In the genomic region with DNA sequence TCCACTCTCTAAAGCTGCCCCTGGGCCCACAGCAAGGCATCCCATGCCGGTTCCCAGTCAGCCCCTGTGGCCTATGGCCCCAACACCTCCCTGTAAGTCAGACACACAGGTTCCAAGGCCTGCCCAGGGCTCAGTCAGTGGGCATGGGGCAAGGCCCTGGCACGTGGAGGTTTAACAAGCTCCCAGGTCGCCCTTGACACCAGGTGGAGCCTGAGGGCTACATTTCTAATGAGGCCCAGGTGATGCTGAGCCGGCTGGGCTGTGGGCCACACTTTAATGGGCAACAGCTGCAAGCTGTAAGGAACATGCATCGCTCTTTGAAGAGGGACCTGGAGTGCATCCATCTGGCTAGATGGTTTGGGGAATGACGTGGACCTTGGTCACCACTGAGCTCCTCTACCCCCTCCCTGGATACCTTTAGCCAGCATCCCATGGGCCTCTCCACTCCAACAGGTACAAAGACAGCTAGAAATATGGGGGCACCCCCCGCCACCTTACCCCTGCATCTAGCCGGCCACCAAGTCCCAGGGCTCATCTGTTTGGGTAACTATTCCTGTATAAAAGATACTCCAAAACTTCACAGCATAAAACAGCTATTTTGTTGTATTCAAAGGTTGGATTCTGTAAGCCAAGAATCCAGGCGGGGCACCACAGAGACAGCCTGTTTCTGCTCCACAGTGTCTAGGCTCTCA, we compare ENCODE assay signal across 12 cellular contexts.
DNase-seq lines count a peak whose midpoint lies in the region; ATAC-seq, FAIRE-seq and TF ChIP-seq lines count a peak whose summit lies in the region.
"Had no signal": no experiment of that assay in that cellular context is flagged by ENCODE, and none has a peak within 500 bp of the region (broad histone marks: within the 10 kb centered on the region; RNA-seq: fewer than 3 reads in every experiment).

No MANE protein-coding gene starts in this region.

- no peak overlapping the region for H3K27ac Mint-ChIP-seq in activated T-cell treated with anti-CD3 and anti-CD28 coated beads, Interleukin-2, amount 50 U/mL, for 24 hours
- H3K27ac Mint-ChIP-seq in osteocyte (ENCODE audit: unreplicated experiment) = no peak overlapping the region

- no peaks in the 10 kb centered on the region for H3K36me3 ChIP-seq in bronchial epithelial cell (ENCODE audit: control insufficient read depth, insufficient read depth, low read length)
- H3K36me3 ChIP-seq: ovary had no signal

- TF ChIP-seq CTCF in bronchial epithelial cell (IDR thresholded peaks at IDR 0.05; ENCODE audit: insufficient read depth, low read length, severe bottlenecking) (peak; percentile 13), osteocyte (IDR thresholded peaks at IDR 0.05) (no peak)

- peaks cover 4% of the 10 kb centered on the region for H3K27me3 ChIP-seq in bronchial epithelial cell (ENCODE audit: control insufficient read depth, insufficient read depth, low read length)
- H3K27me3 ChIP-seq: ovary had no signal

- no peak for ATAC-seq in GM18858 (IDR thresholded peaks at IDR 0.05; ENCODE audit: unreplicated experiment)
- ATAC-seq in GM19467 (IDR thresholded peaks at IDR 0.05; ENCODE audit: unreplicated experiment) = no peak
- ATAC-seq in HG02798 (IDR thresholded peaks at IDR 0.05; ENCODE audit: poor library complexity, unreplicated experiment) = no peak

- H3K4me3 Mint-ChIP-seq in activated T-cell treated with anti-CD3 and anti-CD28 coated beads, Interleukin-2, amount 50 U/mL, for 24 hours = no peak overlapping the region
- no peak overlapping the region for H3K4me3 Mint-ChIP-seq in osteocyte (ENCODE audit: unreplicated experiment)

- peaks cover 3% of the 10 kb centered on the region for H3K27me3 Mint-ChIP-seq in activated T-cell treated with anti-CD3 and anti-CD28 coated beads, Interleukin-2, amount 50 U/mL, for 24 hours
- peaks cover 7% of the 10 kb centered on the region for H3K27me3 Mint-ChIP-seq in osteocyte (ENCODE audit: unreplicated experiment)

- peak; percentile 25 for DNase-seq in activated T-cell treated with anti-CD3 and anti-CD28 coated beads, Interleukin-2, amount 50 U/mL, for 24 hours
- DNase-seq in activated T-cell treated with anti-CD3 and anti-CD28 coated beads, Interleukin-2, amount 50 U/mL, for 48 hours = no peak
- DNase-seq in NCI-H2029 (lab: John Stamatoyannopoulos, UW) = peak; percentile 64
- no peak for DNase-seq in bronchial epithelial cell (ENCODE audit: low read depth)
- DNase-seq in osteocyte (ENCODE audit: extremely low spot score, unreplicated experiment) = peak; percentile 75
- DNase-seq: activated naive CD4-positive, alpha-beta T cell; HCEC 1CT; stimulated activated CD4-positive, alpha-beta T cell treated with anti-CD3 and anti-CD28 coated beads, Interleukin-4, amount 100 ng/mL, for 4 hours had no signal

- FAIRE-seq in bronchial epithelial cell (lab: Jason Lieb, UNC) = no peak

- no peaks in the 10 kb centered on the region for H3K4me1 Mint-ChIP-seq in activated T-cell treated with anti-CD3 and anti-CD28 coated beads, Interleukin-2, amount 50 U/mL, for 24 hours (ENCODE audit: low read depth)
- peaks cover 31% of the 10 kb centered on the region for H3K4me1 Mint-ChIP-seq in osteocyte (ENCODE audit: unreplicated experiment)

- H3K4me3 ChIP-seq in bronchial epithelial cell (ENCODE audit: low read depth, low read length) = no peak overlapping the region
- H3K4me3 ChIP-seq: ovary had no signal

- H3K9me3 Mint-ChIP-seq in activated T-cell treated with anti-CD3 and anti-CD28 coated beads, Interleukin-2, amount 50 U/mL, for 24 hours = no peaks in the 10 kb centered on the region
- H3K9me3 Mint-ChIP-seq in osteocyte (ENCODE audit: unreplicated experiment) = peaks cover 15% of the 10 kb centered on the region

- H3K36me3 Mint-ChIP-seq in activated T-cell treated with anti-CD3 and anti-CD28 coated beads, Interleukin-2, amount 50 U/mL, for 24 hours (ENCODE audit: low read depth) = no peaks in the 10 kb centered on the region
- peaks cover 7% of the 10 kb centered on the region for H3K36me3 Mint-ChIP-seq in osteocyte (ENCODE audit: unreplicated experiment)

Comparison
In these comparisons a context has a peak if more than half of its experiments do, and no peak if none do; other contexts are left out.
1. DNase-seq: peak in activated T-cell treated with anti-CD3 and anti-CD28 coated beads, Interleukin-2, amount 50 U/mL, for 24 hours (single experiment), NCI-H2029 (single experiment) and osteocyte (single experiment); none in activated T-cell treated with anti-CD3 and anti-CD28 coated beads, Interleukin-2, amount 50 U/mL, for 48 hours (0 of 2) and bronchial epithelial cell (single experiment).